Comparison of ENCODE assay signal across 18 cellular contexts in the genomic region with DNA sequence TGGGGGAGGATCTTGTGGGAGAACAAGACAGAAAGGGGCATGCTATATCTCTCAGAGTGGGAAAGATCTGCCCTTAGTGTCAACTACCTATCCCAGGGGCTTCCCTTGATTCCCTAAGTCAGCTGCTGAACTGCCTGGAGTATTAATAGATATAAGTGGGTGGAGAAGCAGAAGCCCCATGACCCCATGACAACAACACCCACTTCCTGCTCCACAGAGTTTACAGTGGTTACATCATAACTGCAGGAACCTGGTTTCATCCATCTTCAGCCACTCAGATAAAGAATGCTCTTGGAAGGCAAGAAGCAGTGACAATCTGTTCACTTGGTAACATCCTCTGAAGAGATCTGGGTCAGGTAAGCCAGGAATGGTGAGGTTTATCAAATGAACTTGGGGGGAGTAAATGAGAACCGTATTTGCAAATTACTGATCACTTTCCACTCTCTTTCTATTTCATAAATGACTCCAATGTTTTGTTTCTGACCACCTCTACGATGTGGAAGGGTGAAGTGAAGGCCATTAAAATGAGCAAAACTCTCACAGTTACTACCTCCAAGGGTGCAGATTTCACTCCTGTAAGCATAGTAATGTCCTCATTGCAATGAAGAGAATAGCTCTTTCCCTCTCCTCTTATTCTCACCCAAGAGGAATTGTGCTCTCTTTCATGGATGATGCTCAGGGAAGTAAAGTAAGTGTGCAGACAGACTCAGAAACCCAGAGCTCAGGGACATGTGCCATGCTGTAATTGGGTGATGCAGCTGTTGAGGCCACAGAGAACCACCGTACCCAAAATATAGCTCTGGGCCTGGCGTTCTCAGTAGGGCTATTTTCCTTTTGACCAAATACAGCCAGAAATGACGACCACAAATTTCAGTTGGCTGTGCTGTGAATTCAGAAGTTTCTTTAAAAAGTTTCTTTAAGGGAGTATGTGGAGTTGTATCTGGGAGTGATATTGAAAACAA.
DNase-seq lines count a peak whose midpoint lies in the region; ATAC-seq, FAIRE-seq and TF ChIP-seq lines count a peak whose summit lies in the region.
"Had no signal": no experiment of that assay in that cellular context is flagged by ENCODE, and none has a peak within 500 bp of the region (broad histone marks: within the 10 kb centered on the region; RNA-seq: fewer than 3 reads in every experiment).

No MANE protein-coding gene starts in this region.

- peaks cover 6 to 15% (median 10%) of the 10 kb centered on the region in 4 donors for H3K4me1 ChIP-seq in upper lobe of left lung

- H3K27ac ChIP-seq in HL-60 (replicated peaks) (peak overlapping the region; percentile 62), upper lobe of left lung (no peak overlapping the region)
- H3K27ac ChIP-seq: thoracic aorta had no signal

- peak; percentile 34 to 56 for ATAC-seq in upper lobe of left lung (ENCODE audit: low FRiP score in 2 of 2)
- no peak for ATAC-seq in GM18861 (IDR thresholded peaks at IDR 0.05; ENCODE audit: unreplicated experiment)
- ATAC-seq: activated T-cell treated with anti-CD3 and anti-CD28 coated beads, Interleukin-2, amount 50 U/mL, for 4 hours; left lobe of liver had no signal

- DNase-seq in HL-60 (ENCODE audit: low read depth in 1 of 2, low spot score in 1 of 2) (peak; percentile 67 to 72), NB4 (ENCODE audit: low read depth) (peak; percentile 83), bronchial epithelial cell (ENCODE audit: low read depth) (peak; percentile 18), upper lobe of left lung (no peak), NCI-H1417 (lab: John Stamatoyannopoulos, UW) (no peak)
- DNase-seq in activated CD4-positive, alpha-beta T cell treated with anti-CD3 and anti-CD28 coated beads for 48 hours = no peak
- DNase-seq: activated CD4-positive, alpha-beta T cell treated with anti-CD3 and anti-CD28 coated beads, Interleukin-2, amount 50 U/mL, for 1 hour; activated T-cell treated with anti-CD3 and anti-CD28 coated beads, Interleukin-2, amount 50 U/mL, for 4 hours; DMS153; NCI-H187 treated with DMSO at 0.1 percent for 48 hours; NCI-H510A; pancreas; SK-N-SH; stimulated activated CD4-positive, alpha-beta T cell treated with anti-CD3 and anti-CD28 coated beads, Interleukin-4, amount 100 ng/mL, for 1 hour; stimulated activated CD8-positive, alpha-beta memory T cell treated with anti-CD3 and anti-CD28 coated beads, Interleukin-4, amount 100 ng/mL, for 48 hours had no signal

- H3K4me3 ChIP-seq in HL-60 (replicated peaks; ENCODE audit: insufficient read depth, low read length) = no peak overlapping the region
- H3K4me3 ChIP-seq in NB4 (ENCODE audit: low read depth, low read length) = peak overlapping the region; percentile 18
- H3K4me3 ChIP-seq in bronchial epithelial cell (ENCODE audit: low read depth, low read length) = no peak overlapping the region
- no peak overlapping the region for H3K4me3 ChIP-seq in upper lobe of left lung
- H3K4me3 ChIP-seq: pancreas, thoracic aorta had no signal

- H3K36me3 ChIP-seq in bronchial epithelial cell (ENCODE audit: control insufficient read depth, insufficient read depth, low read length) (no peaks in the 10 kb centered on the region), upper lobe of left lung (no peaks in the 10 kb centered on the region)
- H3K36me3 ChIP-seq: pancreas, thoracic aorta had no signal

- WGBS in upper lobe of left lung, 2 donors = 90 to 91% methylated on average over 5 of the region's 5 CpGs

- H3K27me3 ChIP-seq in HL-60 (ENCODE audit: insufficient read depth, poor library complexity, severe bottlenecking) = no peaks in the 10 kb centered on the region
- no peaks in the 10 kb centered on the region for H3K27me3 ChIP-seq in bronchial epithelial cell (ENCODE audit: control insufficient read depth, insufficient read depth, low read length)
- no peaks in the 10 kb centered on the region for H3K27me3 ChIP-seq in upper lobe of left lung
- H3K27me3 ChIP-seq: pancreas had no signal

- no peak for TF ChIP-seq POLR2A in NB4 (IDR thresholded peaks at IDR 0.05; ENCODE audit: extremely low read depth, insufficient read length)
- no peak for TF ChIP-seq POLR2A in upper lobe of left lung (IDR thresholded peaks at IDR 0.05)

- TF ChIP-seq CTCF in HL-60 (IDR thresholded peaks at IDR 0.05; ENCODE audit: insufficient read depth, low read length) = no peak
- no peak for TF ChIP-seq CTCF in NB4 (IDR thresholded peaks at IDR 0.05; ENCODE audit: low read depth, low read length)
- TF ChIP-seq CTCF in bronchial epithelial cell (IDR thresholded peaks at IDR 0.05; ENCODE audit: insufficient read depth, low read length, severe bottlenecking) = no peak
- TF ChIP-seq CTCF in upper lobe of left lung (IDR thresholded peaks at IDR 0.05) = no peak

- FAIRE-seq in bronchial epithelial cell (lab: Jason Lieb, UNC) = no peak
- FAIRE-seq: pancreas had no signal

- TF ChIP-seq EP300 in upper lobe of left lung (IDR thresholded peaks at IDR 0.05) = no peak

- no peaks in the 10 kb centered on the region for H3K9me3 ChIP-seq in upper lobe of left lung
- H3K9me3 ChIP-seq: pancreas, SK-N-SH, thoracic aorta had no signal

Comparison
In these comparisons a context has a peak if more than half of its experiments do, and no peak if none do; other contexts are left out.
1. DNase-seq: peak in HL-60 (2 of 2), NB4 (single experiment) and bronchial epithelial cell (single experiment); none in upper lobe of left lung (0 of 2), NCI-H1417 (0 of 3) and activated CD4-positive, alpha-beta T cell treated with anti-CD3 and anti-CD28 coated beads for 48 hours (single experiment).